22 cellular contexts compared by ENCODE assay signal in the genomic region with DNA sequence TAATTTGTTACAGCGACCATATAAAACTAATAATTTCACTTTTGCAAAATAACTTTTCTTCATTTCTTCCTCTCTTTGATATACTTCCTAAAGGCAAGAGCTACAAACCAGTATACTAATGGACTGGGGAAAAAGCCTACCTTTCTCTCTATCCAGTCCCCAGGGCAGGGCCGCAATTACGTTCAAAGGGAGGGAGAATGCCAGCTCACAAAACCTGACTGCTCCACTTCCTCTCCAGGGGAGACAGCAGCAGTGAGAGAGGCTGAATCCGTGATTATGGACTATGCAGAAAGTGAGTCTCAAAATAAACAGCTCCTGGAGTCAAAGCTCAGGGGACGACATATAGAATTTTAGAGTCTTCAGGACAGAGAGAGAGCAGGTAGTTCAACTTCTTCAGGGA.
A peak's percentile ranks its signal among the peaks of the same experiment; 100 is the strongest.
DNase-seq lines count a peak whose midpoint lies in the region; TF ChIP-seq lines count a peak whose summit lies in the region.
"Had no signal": no experiment of that assay in that cellular context is flagged by ENCODE, and none has a peak within 500 bp of the region (broad histone marks: within the 10 kb centered on the region; RNA-seq: fewer than 3 reads in every experiment).

No MANE protein-coding gene starts in this region.

- no peak overlapping the region for H4K5ac ChIP-seq in mesendoderm (ENCODE audit: low read length)

- H3K4me1 Mint-ChIP-seq in type B pancreatic cell (ENCODE audit: unreplicated experiment) = peaks cover 48% of the 10 kb centered on the region
- H3K4me1 Mint-ChIP-seq: T-cell had no signal

- H4K8ac ChIP-seq in mesendoderm (ENCODE audit: low read depth, low read length) = no peak overlapping the region

- H3K27ac Mint-ChIP-seq in type B pancreatic cell = peak overlapping the region; percentile 64
- H3K27ac Mint-ChIP-seq: T-cell had no signal

- H3K9me3 Mint-ChIP-seq in type B pancreatic cell = no peaks in the 10 kb centered on the region
- H3K9me3 Mint-ChIP-seq: T-cell had no signal

- no peaks in the 10 kb centered on the region for H3K36me3 ChIP-seq in mesendoderm (ENCODE audit: control insufficient read depth, insufficient read depth, low read length)

- H3K4me2 ChIP-seq in mesendoderm (ENCODE audit: low read length) = no peak overlapping the region
- H3K4me2 ChIP-seq: SK-N-SH had no signal

- H3K79me2 ChIP-seq in mesendoderm (ENCODE audit: control insufficient read depth, insufficient read depth, low read length) = no peaks in the 10 kb centered on the region

- H3K56ac ChIP-seq in mesendoderm (ENCODE audit: low read length) = no peak overlapping the region

- peak overlapping the region; percentile 8 for H3K9ac ChIP-seq in mesendoderm (ENCODE audit: low read length)
- H3K9ac ChIP-seq: SK-N-SH had no signal

- no peaks in the 10 kb centered on the region for H3K27me3 ChIP-seq in mesendoderm (ENCODE audit: insufficient read depth, low read length, poor library complexity)

- WGBS in mesendoderm (ENCODE audit: extremely low coverage, insufficient coverage, low lambda C conversion rate) = no CpG with 5 or more reads among the region's 5 CpGs

- TF ChIP-seq CTCF in type B pancreatic cell (conservative IDR thresholded peaks at IDR 0.05) = no peak

- H2AK5ac ChIP-seq in mesendoderm (ENCODE audit: low read length) = no peak overlapping the region

- no peak overlapping the region for H2BK120ac ChIP-seq in mesendoderm (ENCODE audit: low read depth, low read length)

- H3K4me1 ChIP-seq in mesendoderm (ENCODE audit: control insufficient read depth, low read depth, low read length) = peaks cover 5% of the 10 kb centered on the region

- H3K23ac ChIP-seq in mesendoderm (ENCODE audit: low read length) = no peak overlapping the region

- no peak overlapping the region for H3K18ac ChIP-seq in mesendoderm (ENCODE audit: low read length)

- no peaks in the 10 kb centered on the region for H3K27me3 Mint-ChIP-seq in type B pancreatic cell

- no peak overlapping the region for H2BK5ac ChIP-seq in mesendoderm (ENCODE audit: low read length)

- DNase-seq in DMS153 (lab: John Stamatoyannopoulos, UW) (peak; percentile 20), DMS153 treated with DMSO at 0.1 percent for 48 hours (lab: John Stamatoyannopoulos, UW; ENCODE audit: unreplicated experiment) (no peak), NCI-H774 (lab: John Stamatoyannopoulos, UW) (peak; percentile 14), mesendoderm (peak; percentile 46), type B pancreatic cell (ENCODE audit: extremely low spot score, unreplicated experiment) (no peak), NCI-H2081 treated with DMSO at 0.1 percent for 48 hours (lab: John Stamatoyannopoulos, UW) (no peak), CD1c-positive myeloid dendritic cell (ENCODE audit: extremely low spot score) (no peak)
- no peak for DNase-seq in central memory CD4-positive, alpha-beta T cell
- DNase-seq: AML-193, GF-D8, HCEC 1CT, MM.1S, NCI-H1092 treated with DMSO at 0.1 percent for 48 hours, NCI-H1930, NCI-H748 treated with DMSO at 0.1 percent for 48 hours, PC-3, RPMI8226, SHP77 treated with DMSO at 0.1 percent for 48 hours, SK-N-SH, T-cell had no signal

- no peaks in the 10 kb centered on the region for H3K79me1 ChIP-seq in mesendoderm (ENCODE audit: low read length)

- H3K4ac ChIP-seq in mesendoderm (ENCODE audit: low read depth, low read length) = no peak overlapping the region

- no peaks in the 10 kb centered on the region for H3K36me3 Mint-ChIP-seq in type B pancreatic cell
- H3K36me3 Mint-ChIP-seq: T-cell had no signal

- H2BK15ac ChIP-seq in mesendoderm (replicated peaks; ENCODE audit: low read depth) = no peak overlapping the region

- H3K4me3 ChIP-seq in mesendoderm (ENCODE audit: low read length) = no peak overlapping the region

- no peak overlapping the region for H3K27ac ChIP-seq in mesendoderm (ENCODE audit: low read depth, low read length)
- H3K27ac ChIP-seq: 22Rv1, C4-2B had no signal

- H3K4me3 Mint-ChIP-seq in type B pancreatic cell = no peak overlapping the region
- H3K4me3 Mint-ChIP-seq: T-cell had no signal

Comparison
In these comparisons a context has a peak if more than half of its experiments do, and no peak if none do; other contexts are left out.
1. DNase-seq: peak in DMS153 (single experiment), NCI-H774 (single experiment) and mesendoderm (single experiment); none in DMS153 treated with DMSO at 0.1 percent for 48 hours (single experiment), type B pancreatic cell (single experiment), NCI-H2081 treated with DMSO at 0.1 percent for 48 hours (single experiment), CD1c-positive myeloid dendritic cell (single experiment) and central memory CD4-positive, alpha-beta T cell (single experiment).